8 cellular contexts compared by ENCODE assay signal in the genomic region with DNA sequence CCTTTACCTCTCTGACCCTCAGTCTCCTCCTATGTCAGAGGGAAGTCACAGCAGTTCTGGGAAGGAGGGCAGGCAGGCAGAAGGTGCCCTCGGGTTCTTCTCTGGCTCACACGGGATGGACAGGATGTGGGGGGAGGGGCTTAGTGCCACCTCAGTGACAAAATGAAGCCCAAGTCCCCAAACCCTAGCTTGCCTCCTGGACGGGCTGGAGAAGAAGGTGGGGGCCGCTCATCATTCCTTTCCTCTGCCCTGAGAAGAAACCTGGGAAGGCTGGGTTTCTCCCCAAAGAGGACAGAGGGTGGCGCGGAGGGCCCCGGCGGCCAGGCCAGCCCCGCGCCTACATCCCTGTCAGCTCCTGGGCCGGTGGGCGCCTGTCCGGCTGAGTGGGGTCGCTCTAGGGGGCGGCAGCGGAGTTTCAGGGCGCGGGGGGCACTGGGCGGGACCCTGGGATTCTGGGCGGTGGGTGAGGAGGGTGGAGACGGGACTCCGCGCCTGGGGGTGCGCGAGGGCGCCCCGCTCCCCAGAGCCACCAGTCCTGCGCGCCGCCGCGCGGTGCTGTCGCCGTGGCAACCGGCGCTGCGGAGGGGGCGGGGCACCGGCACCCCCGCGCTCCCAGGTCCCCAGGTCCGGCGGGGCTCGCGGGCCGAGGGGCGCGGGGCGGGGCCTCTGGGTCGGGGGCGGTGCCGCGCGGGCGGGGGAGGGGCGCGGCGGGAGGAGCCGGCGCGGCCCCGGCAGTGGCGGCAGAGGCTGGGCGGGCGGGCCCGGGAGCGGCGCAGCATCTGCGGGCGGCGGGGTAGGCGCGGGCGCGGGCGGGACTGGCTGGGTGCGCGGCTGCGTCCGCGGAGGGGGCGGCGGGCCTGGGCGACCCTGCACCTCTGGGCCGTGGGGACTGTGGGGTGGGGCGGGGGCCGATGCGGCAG. TPM values are rescaled to one million over a fixed set of nuclear protein-coding genes. Genes with fewer than 3 reads are reported as not detected.
DNase-seq lines count a peak whose midpoint lies in the region; ATAC-seq, FAIRE-seq and TF ChIP-seq lines count a peak whose summit lies in the region.

A gene (plus strand): TSS at position 723 of the 920 bp plus-strand sequence. CDS start 2,252 bp downstream, outside the sequence.

- no peak within 1 kb of the TSS for H4K91ac ChIP-seq in IMR-90 (ENCODE audit: insufficient read depth, low read depth, low read length)

- no peak for TF ChIP-seq RAD21 in IMR-90 (IDR thresholded peaks at IDR 0.05; ENCODE audit: low read length)

- no peak within 1 kb of the TSS for H2BK15ac ChIP-seq in IMR-90 (ENCODE audit: low read depth, low read length)

- H4K5ac ChIP-seq in IMR-90 (ENCODE audit: low read depth, low read length): no peak within 1 kb of the TSS

- POLR2A ChIA-PET in IMR-90 (lab: Charles Lee; ENCODE audit: unreplicated experiment): no interaction called here

- no peaks in the 10 kb centered on the region for H3K9me1 ChIP-seq in IMR-90 (ENCODE audit: insufficient read depth, low read length)

- H3K4me1 ChIP-seq in IMR-90 (ENCODE audit: control insufficient read depth, insufficient read depth, low read length) (peaks cover 9% of the 10 kb centered on the region; the same call in 1 of the 2 replicates), pancreas (peaks cover 0 to 16% (median 0%) of the 10 kb centered on the region in 3 donors)

- H3K9ac ChIP-seq in IMR-90 (ENCODE audit: low read depth, low read length): peak within 1 kb of the TSS; percentile 46

- H2BK5ac ChIP-seq in IMR-90 (ENCODE audit: low read depth, low read length, poor library complexity, severe bottlenecking): no peak within 1 kb of the TSS

- peak within 1 kb of the TSS; percentile 29; the same call in 1 of the 2 replicates for H3K4ac ChIP-seq in IMR-90 (ENCODE audit: low read depth, low read length)

- peak within 1 kb of the TSS; percentile 85 for H2AK9ac ChIP-seq in IMR-90 (replicated peaks; ENCODE audit: low read depth, low read length, poor library complexity)

- dilution Hi-C loops in IMR-90 (cut with HindIII; ENCODE audit: low sequenced_read_pairs, unreplicated experiment): no loop called here

- peak within 1 kb of the TSS; percentile 83 for H3K4me2 ChIP-seq in IMR-90 (ENCODE audit: low read depth, low read length)

- intact Hi-C loops in IMR-90 (cut with micrococcal nuclease) (loop anchor here (5.0 kb wide), 1 partner anchor 34 kb away; a partner anchor contains a TSS), pancreas (cut with DNase I) (no loop called here)

- H3K56ac ChIP-seq in IMR-90 (ENCODE audit: extremely low read depth, insufficient read depth, low read length): no peak within 1 kb of the TSS

- H2AFZ ChIP-seq in IMR-90 (replicated peaks; ENCODE audit: low read length, poor library complexity): peak within 1 kb of the TSS; percentile 96

- H3K79me1 ChIP-seq in IMR-90 (ENCODE audit: low read depth in 1 of 2, low read length in 2 of 2): no peaks in the 10 kb centered on the region

- H3K18ac ChIP-seq in IMR-90 (ENCODE audit: low read depth, low read length): no peak within 1 kb of the TSS

- WGBS in IMR-90 (ENCODE audit: extremely low coverage in 2 of 2, insufficient read length in 1 of 2), 2 experiments: no CpG with 5 or more reads among the region's 89 CpGs
- WGBS in pancreas, 2 donors: 0 to 1% methylated on average over 32 to 89 of the region's 89 CpGs

- no peak within 1 kb of the TSS for H2BK120ac ChIP-seq in IMR-90 (ENCODE audit: low read depth, low read length)

- H3K27ac ChIP-seq in IMR-90 (ENCODE audit: insufficient read depth, low read length) (no peak within 1 kb of the TSS), pancreas (no peak within 1 kb of the TSS)

- no peak for FAIRE-seq in pancreas (lab: Jason Lieb, UNC)

- TF ChIP-seq CTCF in IMR-90 (conservative IDR thresholded peaks at IDR 0.05; ENCODE audit: low read depth, low read length) (no peak), pancreas (IDR thresholded peaks at IDR 0.05) (no peak)

- peak within 1 kb of the TSS; percentile 33 for H2AK5ac ChIP-seq in IMR-90 (ENCODE audit: low read depth, low read length)

- H3K4me3 ChIP-seq in IMR-90 (ENCODE audit: insufficient read depth, low read depth, low read length) (peak within 1 kb of the TSS; percentile 57), pancreas (peak within 1 kb of the TSS; percentile 44 to 71 (median 60))

- peak within 1 kb of the TSS in 1 of 2 experiments; percentile 5; a peak in 1 of 4 replicates for H4K8ac ChIP-seq in IMR-90 (ENCODE audit: low read depth in 2 of 2, low read length in 2 of 2)

- H3K27me3 ChIP-seq in IMR-90 (ENCODE audit: control insufficient read depth, insufficient read depth, low read length) (no peaks in the 10 kb centered on the region; the same call in 1 of the 2 replicates), pancreas (no peaks in the 10 kb centered on the region)

- peak within 1 kb of the TSS; percentile 4; the same call in 1 of the 2 replicates for H3K23ac ChIP-seq in IMR-90 (ENCODE audit: low read depth, low read length)

- peak; percentile 57 for ATAC-seq in IMR-90 (ENCODE audit: low read depth)
- ATAC-seq in pancreas: peak; percentile 4 to 53 (median 34)
- ATAC-seq in HG02981 (IDR thresholded peaks at IDR 0.05; ENCODE audit: unreplicated experiment): no peak

- in situ Hi-C loops in IMR-90 (cut with MboI; ENCODE audit: low sequenced_read_pairs): no loop called here

- no peaks in the 10 kb centered on the region for H3K36me3 ChIP-seq in IMR-90 (ENCODE audit: control insufficient read depth, insufficient read depth, low read length)
- no peaks in the 10 kb centered on the region for H3K36me3 ChIP-seq in pancreas

- no TSS peak for BruUV-seq in IMR-90 (replicated peaks; lab: Mats Ljungman, UMichigan)

- H4K20me1 ChIP-seq in IMR-90 (ENCODE audit: insufficient read depth, low read length): 0 out of 2 replicates have a peak, but pooled peaks cover 3% of the 10 kb centered on the region

- no peak within 1 kb of the TSS for H2BK20ac ChIP-seq in IMR-90 (ENCODE audit: low read depth, low read length)

- H3K9me3 ChIP-seq in IMR-90 (ENCODE audit: control insufficient read depth, insufficient read depth, low read length) (no peaks in the 10 kb centered on the region), pancreas (no peaks in the 10 kb centered on the region)

- H3K14ac ChIP-seq in IMR-90 (replicated peaks; ENCODE audit: low read depth, low read length): 0 out of 2 replicates have a peak within 1 kb of the TSS, but pooled peaks have one; percentile 3

- CTCF ChIA-PET in IMR-90 (lab: Yijun Ruan, JAX): interaction anchor here (0.6 kb wide), 1 partner anchor 92 kb away, joined by 3 read pairs; no protein-coding TSS in a partner anchor

- TF ChIP-seq POLR2A in IMR-90 (IDR thresholded peaks at IDR 0.05; ENCODE audit: low read depth, low read length): no peak

- peak; percentile 77 for DNase-seq in AG20443 (ENCODE audit: low spot score)
- no peak for DNase-seq in IMR-90
- DNase-seq in activated T-helper 9 cell treated with anti-CD3 and anti-CD28 coated beads, Interleukin-2, amount 50 U/mL, for 16 hours (ENCODE audit: low read depth): peak; percentile 21
- DNase-seq in germinal center (ENCODE audit: low spot score): peak; percentile 51
- peak in 3 of 6 donors; percentile 59 to 73 (median 73) for DNase-seq in pancreas
- DNase-seq in HK-2 (ENCODE audit: unreplicated experiment): no peak
- DNase-seq in mucosa of gallbladder (ENCODE audit: low spot score): no peak

TF ChIP-seq in IMR-90, 13 proteins besides CTCF, POLR2A, EP300 and RAD21:
- no peak for TF ChIP-seq RFX5 (IDR thresholded peaks at IDR 0.05; ENCODE audit: low read depth, low read length)
- TF ChIP-seq MAZ (IDR thresholded peaks at IDR 0.05; ENCODE audit: borderline replicate concordance, low read depth, low read length): 0 out of 2 replicates have a peak, but pooled peaks have one; percentile 25
- TF ChIP-seq RCOR1 (IDR thresholded peaks at IDR 0.05; ENCODE audit: insufficient replicate concordance, low read length): no peak

RNA-seq across cellular contexts. Expression of the gene that starts here (rescaled TPM):
- 2.7 and 3.9 TPM in 2 replicates for total RNA-seq in IMR-90 (2012; rRNA removed)
- 6.3 and 8.5 TPM in 2 replicates for polyA plus RNA-seq in IMR-90 (2012; rRNA removed)
- 5.9 and 17.0 TPM in 2 replicates for polyA plus RNA-seq in IMR-90 (2012; cell fraction: cytosol; rRNA removed)
- 5.2 and 13.9 TPM in 2 replicates for polyA plus RNA-seq in IMR-90 (2012; cell fraction: nucleus; rRNA removed; ENCODE audit: low replicate concordance)
- total RNA-seq in pancreas: 1 to 10 TPM in 5 of 6 donors, under 1 TPM in 1; 0.92 to 3.3 (median 1.8) TPM
- 1 to 10 TPM; 1.2 to 2.5 TPM for polyA plus RNA-seq in pancreas
- total RNA-seq in mucosa of gallbladder: 3.7 TPM

Comparison
In these comparisons a context has a peak if more than half of its experiments do, and no peak if none do; other contexts are left out.
1. DNase-seq: peak in AG20443 (single experiment), activated T-helper 9 cell treated with anti-CD3 and anti-CD28 coated beads, Interleukin-2, amount 50 U/mL, for 16 hours (single experiment) and germinal center (single experiment); none in IMR-90 (single experiment), HK-2 (single experiment) and mucosa of gallbladder (single experiment).